ENCODE assay signal across 8 cellular contexts in the genomic region with DNA sequence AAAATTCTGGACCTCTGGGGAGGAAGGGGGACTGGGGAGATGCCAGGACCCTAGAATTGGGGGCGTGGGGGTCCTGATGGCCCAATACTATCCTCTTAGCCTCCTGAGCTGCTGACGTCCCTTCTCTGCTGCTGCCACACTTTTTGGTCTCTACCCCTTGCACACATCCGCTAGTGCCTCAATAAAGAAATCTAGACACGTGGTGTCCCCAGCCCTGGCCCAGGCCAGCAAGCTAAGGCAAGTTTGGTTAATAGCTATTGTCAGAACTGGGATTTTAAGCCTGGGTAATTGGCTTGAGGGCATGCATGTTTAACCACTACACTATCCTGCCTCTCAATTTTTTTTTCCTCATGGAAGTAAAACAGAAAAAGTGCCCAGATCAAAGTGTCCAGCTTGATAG.
DNase-seq lines count a peak whose midpoint lies in the region; ATAC-seq lines count a peak whose summit lies in the region.

No MANE protein-coding gene starts in this region.

- peaks cover 56% of the 10 kb centered on the region for H3K4me1 Mint-ChIP-seq in stimulated activated memory B cell treated with anti-CD40 and anti-IgM and Interleukin-4, amounts not matched to agents 10 μg/mL and 1 μg/mL and 100 μg/mL, for 72 hours

- peaks cover 29% of the 10 kb centered on the region for H3K36me3 Mint-ChIP-seq in stimulated activated memory B cell treated with anti-CD40 and anti-IgM and Interleukin-4, amounts not matched to agents 10 μg/mL and 1 μg/mL and 100 μg/mL, for 72 hours

- peak; percentile 57 for DNase-seq in activated CD4-positive, alpha-beta T cell treated with anti-CD3 and anti-CD28 coated beads for 48 hours
- DNase-seq in germinal center (ENCODE audit: low spot score) = peak; percentile 33
- no peak for DNase-seq in NCI-H82 treated with DMSO at 0.1 percent for 48 hours (lab: John Stamatoyannopoulos, UW; ENCODE audit: unreplicated experiment)
- no peak for DNase-seq in OCI-M1 (lab: John Stamatoyannopoulos, UW)

- H3K4me3 Mint-ChIP-seq in stimulated activated memory B cell treated with anti-CD40 and anti-IgM and Interleukin-4, amounts not matched to agents 10 μg/mL and 1 μg/mL and 100 μg/mL, for 72 hours = peak overlapping the region; percentile 99

- peak overlapping the region; percentile 98 for H3K27ac Mint-ChIP-seq in stimulated activated memory B cell treated with anti-CD40 and anti-IgM and Interleukin-4, amounts not matched to agents 10 μg/mL and 1 μg/mL and 100 μg/mL, for 72 hours

- H3K9me3 Mint-ChIP-seq in stimulated activated memory B cell treated with anti-CD40 and anti-IgM and Interleukin-4, amounts not matched to agents 10 μg/mL and 1 μg/mL and 100 μg/mL, for 72 hours = peaks cover 4% of the 10 kb centered on the region

- H3K27me3 Mint-ChIP-seq in stimulated activated memory B cell treated with anti-CD40 and anti-IgM and Interleukin-4, amounts not matched to agents 10 μg/mL and 1 μg/mL and 100 μg/mL, for 72 hours = no peaks in the 10 kb centered on the region

- ATAC-seq in GM21717 (IDR thresholded peaks at IDR 0.05; ENCODE audit: unreplicated experiment) (peak; percentile 33), GM19467 (IDR thresholded peaks at IDR 0.05; ENCODE audit: unreplicated experiment) (no peak), GM18870 (IDR thresholded peaks at IDR 0.05; ENCODE audit: unreplicated experiment) (no peak)
- ATAC-seq in stimulated activated memory B cell treated with anti-CD40 and anti-IgM and Interleukin-4, amounts not matched to agents 10 μg/mL and 1 μg/mL and 100 μg/mL, for 72 hours = peak; percentile 75

Comparison
In these comparisons a context has a peak if more than half of its experiments do, and no peak if none do; other contexts are left out.
1. ATAC-seq: peak in GM21717 (single experiment) and stimulated activated memory B cell treated with anti-CD40 and anti-IgM and Interleukin-4, amounts not matched to agents 10 μg/mL and 1 μg/mL and 100 μg/mL, for 72 hours (single experiment); none in GM19467 (single experiment) and GM18870 (single experiment).
2. DNase-seq: peak in activated CD4-positive, alpha-beta T cell treated with anti-CD3 and anti-CD28 coated beads for 48 hours (single experiment) and germinal center (single experiment); none in NCI-H82 treated with DMSO at 0.1 percent for 48 hours (single experiment) and OCI-M1 (single experiment).